Comparison of ENCODE assay signal across 28 cellular contexts in the genomic region with DNA sequence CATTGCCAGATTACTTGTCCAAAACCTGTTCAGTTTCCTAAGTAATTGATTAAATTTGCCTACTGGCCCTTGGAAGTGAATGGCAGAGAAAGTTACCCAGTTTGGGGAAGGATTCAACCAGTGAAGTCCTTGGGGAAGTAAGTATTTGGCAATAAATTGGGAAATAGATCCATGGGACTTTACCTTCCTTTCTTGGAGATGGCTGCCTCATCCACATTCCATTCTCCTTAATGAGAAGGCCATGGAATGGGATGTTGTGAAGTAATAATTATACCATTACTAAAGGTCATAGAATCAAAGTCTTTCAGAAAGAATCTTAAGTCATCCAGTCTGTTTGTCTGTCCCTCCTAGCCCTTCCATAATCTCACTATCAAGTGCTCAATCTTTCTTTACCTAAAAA. TPM values are rescaled to one million over a fixed set of nuclear protein-coding genes. Genes with fewer than 3 reads are reported as not detected.
"Had no signal": no experiment of that assay in that cellular context is flagged by ENCODE, and none has a peak within 500 bp of the region (broad histone marks: within the 10 kb centered on the region; RNA-seq: fewer than 3 reads in every experiment).

No MANE protein-coding gene starts in this region.

- H3K27me3 ChIP-seq: cardiac muscle cell, sigmoid colon, upper lobe of left lung had no signal

- DNase-seq: activated CD4-positive, alpha-beta T cell treated with anti-CD3 and anti-CD28 coated beads for 4 hours; activated CD4-positive, alpha-beta T cell treated with anti-CD3 and anti-CD28 coated beads, Interleukin-2, amount 50 U/mL, for 48 hours; activated CD4-positive, CD25-positive, alpha-beta regulatory T cell; activated CD8-positive, alpha-beta memory T cell treated with anti-CD3 and anti-CD28 coated beads, Interleukin-2, amount 50 U/mL, for 48 hours; activated naive CD4-positive, alpha-beta T cell; activated T-cell treated with anti-CD3 and anti-CD28 coated beads, Interleukin-2, amount 50 U/mL, for 4 hours; amygdala; effector CD4-positive, alpha-beta T cell; erythroblast; hippocampal formation; midbrain; natural killer cell; retina; sigmoid colon; stimulated activated CD4-positive, alpha-beta T cell treated with anti-CD3 and anti-CD28 coated beads, Interleukin-4, amount 100 ng/mL, for 24 hours; stimulated activated naive CD4-positive, alpha-beta T cell treated with Interleukin-2 at 50 U/mL for 16 hours; SW 1271; T-helper 17 cell; upper lobe of left lung had no signal

- ATAC-seq: activated T-cell treated with anti-CD3 and anti-CD28 coated beads, Interleukin-2, amount 50 U/mL, for 4 hours; natural killer cell; T-helper 17 cell had no signal

- H3K36me3 ChIP-seq: cardiac muscle cell, sigmoid colon, upper lobe of left lung had no signal

- H3K4me3 ChIP-seq: cardiac muscle cell, sigmoid colon, upper lobe of left lung had no signal

- FAIRE-seq: endometrium had no signal

RNA-seq across cellular contexts. Expression of a gene that starts 13.3 kb away (rescaled TPM):
- total RNA-seq: activated CD8-positive, alpha-beta memory T cell treated with anti-CD3 and anti-CD28 coated beads for 36 hours; activated T-cell treated with anti-CD3 and anti-CD28 coated beads, Interleukin-2, amount 50 U/mL, for 4 hours; activated T-helper 2 cell treated with anti-CD3 and anti-CD28 coated beads, Interferon-gamma antibody, Interleukin-2, Interleukin-4, amounts not matched to agents 10 μg/mL and 5 μg/mL and 100 μg/mL, durations not matched to agents 14 hours and 24 hours and 36 hours; cardiac muscle cell; cerebellum; liver; natural killer cell; osteoblast; posterior vena cava; sigmoid colon; subcutaneous adipose tissue; T-helper 17 cell; upper lobe of left lung had no signal
